ENCODE assay signal across 11 cellular contexts in the genomic region with DNA sequence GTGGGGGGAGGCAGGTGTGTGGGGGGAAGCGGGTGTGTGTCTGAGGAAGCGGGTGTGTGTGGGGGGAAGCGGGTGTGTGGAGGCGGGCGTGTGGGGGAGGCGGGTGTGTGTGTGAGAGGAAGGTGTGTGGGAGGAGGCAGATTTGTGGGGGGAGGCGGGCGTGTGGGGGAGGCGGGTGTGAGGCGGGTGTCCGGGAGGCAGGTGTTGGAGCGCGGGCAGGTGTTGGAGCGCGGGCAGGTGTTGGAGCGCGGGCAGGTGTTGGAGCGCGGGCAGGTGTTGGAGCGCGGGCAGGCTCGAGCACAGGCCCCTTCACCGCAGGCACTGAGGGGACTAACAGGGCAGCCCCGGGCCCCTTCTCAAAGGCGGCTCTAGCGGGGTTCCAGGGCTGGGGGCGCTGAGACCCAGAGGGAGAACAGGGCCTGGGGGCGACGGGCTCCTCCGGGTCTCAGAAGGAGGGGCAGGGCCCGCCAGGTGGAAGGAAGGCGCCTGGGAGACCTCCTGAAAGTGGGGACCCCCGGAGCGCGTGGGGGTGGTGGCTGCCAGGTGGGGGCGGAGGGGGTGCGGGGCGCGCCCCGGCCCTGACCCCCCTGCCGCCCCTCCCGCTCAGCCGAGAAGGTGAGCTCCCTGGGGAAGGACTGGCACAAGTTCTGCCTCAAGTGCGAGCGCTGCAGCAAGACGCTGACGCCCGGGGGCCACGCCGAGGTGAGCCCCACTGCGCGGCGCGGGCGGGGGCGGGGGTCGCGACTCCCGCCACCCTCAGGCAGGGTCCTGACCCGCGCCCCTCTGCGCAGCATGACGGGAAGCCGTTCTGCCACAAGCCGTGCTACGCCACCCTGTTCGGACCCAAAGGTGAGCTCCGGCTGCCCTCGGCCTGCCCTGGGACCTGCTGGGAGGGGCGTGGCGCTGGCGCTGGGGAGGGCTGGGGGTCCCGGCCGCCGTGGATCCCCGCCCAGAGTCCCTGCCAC. TPM values are rescaled to one million over a fixed set of nuclear protein-coding genes. Genes with fewer than 3 reads are reported as not detected.
DNase-seq lines count a peak whose midpoint lies in the region; ATAC-seq and TF ChIP-seq lines count a peak whose summit lies in the region.
"Had no signal": no experiment of that assay in that cellular context is flagged by ENCODE, and none has a peak within 500 bp of the region (broad histone marks: within the 10 kb centered on the region; RNA-seq: fewer than 3 reads in every experiment).

No MANE protein-coding gene starts in this region.

- intact Hi-C loops in ascending aorta (cut with DNase I): loop anchor here (10.0 kb wide), 1 partner anchor 233 kb away; the partner anchor contains the start of gene BTBD6
- intact Hi-C loops in naive thymus-derived CD4-positive, alpha-beta T cell (cut with micrococcal nuclease): no loop called here

- H3K9me3 ChIP-seq in ascending aorta (no peaks in the 10 kb centered on the region), smooth muscle cell (replicated peaks; ENCODE audit: low read depth) (no peaks in the 10 kb centered on the region), MM.1S (replicated peaks; ENCODE audit: insufficient read depth, low read length) (no peaks in the 10 kb centered on the region)
- no peaks in the 10 kb centered on the region for H3K9me3 ChIP-seq in naive thymus-derived CD4-positive, alpha-beta T cell (ENCODE audit: control insufficient read depth in 2 of 3, low read length in 3 of 3)
- H3K9me3 ChIP-seq: neutrophil had no signal

- no peak overlapping the region for H2AFZ ChIP-seq in smooth muscle cell (ENCODE audit: low read depth)
- H2AFZ ChIP-seq in MM.1S (ENCODE audit: low read length): no peak overlapping the region

- H3F3A ChIP-seq in smooth muscle cell (ENCODE audit: low read depth) (no peaks in the 10 kb centered on the region), MM.1S (ENCODE audit: insufficient read depth, low read length) (no peaks in the 10 kb centered on the region)

- peaks cover 0 to 44% (median 0%) of the 10 kb centered on the region in 5 donors for H3K27me3 Mint-ChIP-seq in naive thymus-derived CD4-positive, alpha-beta T cell

- CTCF ChIA-PET in naive thymus-derived CD4-positive, alpha-beta T cell (lab: Charles Lee): interaction anchor here (2.6 kb wide), 1 partner anchor 12 kb away, joined by 11 read pairs; no protein-coding TSS in a partner anchor

- peak overlapping the region; percentile 36 to 95 (median 79) for H3K27ac Mint-ChIP-seq in naive thymus-derived CD4-positive, alpha-beta T cell

- H3K9ac ChIP-seq in smooth muscle cell (ENCODE audit: low read depth) (no peak overlapping the region), MM.1S (ENCODE audit: low read length) (no peak overlapping the region)

- no peaks in the 10 kb centered on the region for H3K9me2 ChIP-seq in MM.1S (replicated peaks; ENCODE audit: insufficient read depth, low read length)

- H3K4me1 Mint-ChIP-seq in naive thymus-derived CD4-positive, alpha-beta T cell: peaks cover 13 to 47% (median 29%) of the 10 kb centered on the region in 7 donors

- H3K4me1 ChIP-seq in ascending aorta (peaks cover 23 to 50% of the 10 kb centered on the region in 2 donors), smooth muscle cell (ENCODE audit: low read depth) (peaks cover 18% of the 10 kb centered on the region), MM.1S (ENCODE audit: low read length) (peaks cover 6% of the 10 kb centered on the region; the same call in 1 of the 2 replicates)
- peaks cover 33 to 68% of the 10 kb centered on the region in 2 donors for H3K4me1 ChIP-seq in naive thymus-derived CD4-positive, alpha-beta T cell (ENCODE audit: control insufficient read depth in 2 of 2, insufficient read depth in 2 of 2, low read length in 2 of 2)

- ATAC-seq in naive thymus-derived CD4-positive, alpha-beta T cell: peak; percentile 30
- ATAC-seq in HG03139 (IDR thresholded peaks at IDR 0.05; ENCODE audit: unreplicated experiment): no peak

- H3K4me2 ChIP-seq in smooth muscle cell: no peak overlapping the region
- H3K4me2 ChIP-seq in MM.1S (ENCODE audit: low read depth, low read length): no peak overlapping the region

- peak; percentile 87 for DNase-seq in CMK (ENCODE audit: low read depth)
- DNase-seq in NCI-H2107 treated with DMSO at 0.1 percent for 48 hours (lab: John Stamatoyannopoulos, UW; ENCODE audit: unreplicated experiment): peak; percentile 43
- no peak for DNase-seq in ascending aorta (ENCODE audit: low spot score in 2 of 2)
- DNase-seq in naive thymus-derived CD4-positive, alpha-beta T cell: peak in 6 of 9 donors; percentile 66 to 85 (median 74)
- DNase-seq in midbrain (lab: John Stamatoyannopoulos, UW): no peak
- no peak for DNase-seq in smooth muscle cell (lab: John Stamatoyannopoulos, UW; ENCODE audit: unreplicated experiment)
- DNase-seq in MM.1S: no peak
- DNase-seq: NCI-H446 treated with DMSO at 0.1 percent for 48 hours had no signal

- peak overlapping the region in 9 of 10 donors; percentile 50 to 92 (median 70) for H3K4me3 Mint-ChIP-seq in naive thymus-derived CD4-positive, alpha-beta T cell

- POLR2A ChIA-PET in naive thymus-derived CD4-positive, alpha-beta T cell (lab: Charles Lee): interaction anchor here (0.7 to 1.7 kb wide), 5 partner anchors 12 to 418 kb away, joined by 3 to 7 read pairs (median 4); partner anchors contain the start of gene BRF1

- H3K4me3 ChIP-seq in ascending aorta (peak overlapping the region; percentile 65 to 91), smooth muscle cell (no peak overlapping the region), MM.1S (ENCODE audit: low read length) (no peak overlapping the region)
- H3K4me3 ChIP-seq in naive thymus-derived CD4-positive, alpha-beta T cell (ENCODE audit: low read length): no peak overlapping the region

- H3K27ac ChIP-seq in ascending aorta (peak overlapping the region; percentile 17 to 96), smooth muscle cell (ENCODE audit: low read depth) (no peak overlapping the region), MM.1S (ENCODE audit: low read length) (no peak overlapping the region)
- H3K27ac ChIP-seq in naive thymus-derived CD4-positive, alpha-beta T cell (ENCODE audit: low read depth, low read length): peak overlapping the region; percentile 75
- H3K27ac ChIP-seq: epithelial cell of prostate, neutrophil had no signal

- peaks cover 0 to 6% (median 0%) of the 10 kb centered on the region in 5 donors for H3K36me3 Mint-ChIP-seq in naive thymus-derived CD4-positive, alpha-beta T cell

- H3K36me3 ChIP-seq in ascending aorta (peaks cover 17 to 19% of the 10 kb centered on the region in 2 donors), smooth muscle cell (ENCODE audit: low read depth) (no peaks in the 10 kb centered on the region), MM.1S (replicated peaks; ENCODE audit: insufficient read depth, low read length) (no peaks in the 10 kb centered on the region)
- H3K36me3 ChIP-seq in naive thymus-derived CD4-positive, alpha-beta T cell (ENCODE audit: control insufficient read depth in 2 of 3, insufficient read depth in 3 of 3, low read length in 3 of 3): no peaks in the 10 kb centered on the region
- H3K36me3 ChIP-seq: neutrophil had no signal

- TF ChIP-seq CTCF in ascending aorta (IDR thresholded peaks at IDR 0.05) (no peak), smooth muscle cell (IDR thresholded peaks at IDR 0.05; ENCODE audit: borderline replicate concordance, insufficient read depth, poor library complexity, severe bottlenecking) (no peak), MM.1S (IDR thresholded peaks at IDR 0.05; ENCODE audit: low read length) (no peak)

- no peaks in the 10 kb centered on the region for H4K20me1 ChIP-seq in smooth muscle cell (ENCODE audit: low read depth)
- no peaks in the 10 kb centered on the region for H4K20me1 ChIP-seq in MM.1S (ENCODE audit: insufficient read depth, low read length)

- H3K79me2 ChIP-seq in smooth muscle cell (ENCODE audit: low read depth): no peaks in the 10 kb centered on the region
- no peaks in the 10 kb centered on the region for H3K79me2 ChIP-seq in MM.1S (ENCODE audit: low read length)

- H3K27me3 ChIP-seq in ascending aorta (no peaks in the 10 kb centered on the region), smooth muscle cell (ENCODE audit: low read depth) (peaks cover 27% of the 10 kb centered on the region), MM.1S (replicated peaks; ENCODE audit: insufficient read depth, low read length) (peaks cover 43% of the 10 kb centered on the region)
- no peaks in the 10 kb centered on the region for H3K27me3 ChIP-seq in naive thymus-derived CD4-positive, alpha-beta T cell (ENCODE audit: control insufficient read depth in 2 of 2, insufficient read depth in 2 of 2, low read length in 2 of 2)

- 34% methylated on average over 27 of the region's 76 CpGs for WGBS in smooth muscle cell (ENCODE audit: low lambda C conversion rate)

- H3K9me3 Mint-ChIP-seq in naive thymus-derived CD4-positive, alpha-beta T cell: peaks cover 0 to 10% (median 0%) of the 10 kb centered on the region in 11 donors

RNA-seq across cellular contexts. Expression of gene CRIP2, which starts 3.3 kb away (rescaled TPM):
- 665 TPM for total RNA-seq in ascending aorta
- total RNA-seq in naive thymus-derived CD4-positive, alpha-beta T cell: 10 to 100 TPM in 2 of 5 experiments, 1 to 10 TPM in 2, under 1 TPM in 1; 0.65 to 55.4 (median 6.6) TPM
- 100 to 1,000 TPM in 1 of 2 donors, 10 to 100 TPM in 1; 69.1 to 180 TPM for polyA plus RNA-seq in naive thymus-derived CD4-positive, alpha-beta T cell
- 7.6 and 14.1 TPM in 2 replicates for total RNA-seq in smooth muscle cell
- 38.1 and 45.7 TPM in 2 replicates for polyA plus RNA-seq in smooth muscle cell

RNA-seq across cellular contexts. Expression of gene CRIP1, which starts 8.7 kb away (rescaled TPM):
- 106 TPM for total RNA-seq in ascending aorta
- 100 to 1,000 TPM in 4 of 5 experiments, 10 to 100 TPM in 1; 94.4 to 517 (median 192) TPM for total RNA-seq in naive thymus-derived CD4-positive, alpha-beta T cell
- 100 to 1,000 TPM; 463 to 787 TPM for polyA plus RNA-seq in naive thymus-derived CD4-positive, alpha-beta T cell
- total RNA-seq in smooth muscle cell: 0.27 and 4.9 TPM in 2 replicates
- polyA plus RNA-seq in smooth muscle cell: 31.8 and 40.6 TPM in 2 replicates

RNA-seq across cellular contexts. Expression of gene TEDC1, which starts 13.1 kb away (rescaled TPM):
- total RNA-seq in ascending aorta: 12.7 TPM
- total RNA-seq in naive thymus-derived CD4-positive, alpha-beta T cell: 100 to 1,000 TPM in 1 of 5 experiments, 10 to 100 TPM in 4; 19.7 to 294 (median 31.3) TPM
- polyA plus RNA-seq in naive thymus-derived CD4-positive, alpha-beta T cell: 10 to 100 TPM; 10.4 to 14.9 TPM
- 3.8 and 3.9 TPM in 2 replicates for total RNA-seq in smooth muscle cell
- 4.7 and 8.2 TPM in 2 replicates for polyA plus RNA-seq in smooth muscle cell

RNA-seq across cellular contexts. Expression of gene TMEM121, which starts 48.4 kb away (rescaled TPM):
- total RNA-seq in ascending aorta: 34.6 TPM
- 1 to 10 TPM in 4 of 5 experiments, under 1 TPM in 1; 0.83 to 5.7 (median 3.7) TPM for total RNA-seq in naive thymus-derived CD4-positive, alpha-beta T cell
- 1 to 10 TPM; 2.5 to 4.0 TPM for polyA plus RNA-seq in naive thymus-derived CD4-positive, alpha-beta T cell
- 2.6 and 7.0 TPM in 2 replicates for total RNA-seq in smooth muscle cell
- 7.2 and 12.1 TPM in 2 replicates for polyA plus RNA-seq in smooth muscle cell

RNA-seq across cellular contexts. Expression of gene MTA1, which starts 58.3 kb away (rescaled TPM):
- 118 TPM for total RNA-seq in ascending aorta
- 100 to 1,000 TPM; 117 to 132 (median 125) TPM for total RNA-seq in naive thymus-derived CD4-positive, alpha-beta T cell
- polyA plus RNA-seq in naive thymus-derived CD4-positive, alpha-beta T cell: 1 to 10 TPM; 2.8 to 5.2 TPM
- total RNA-seq in smooth muscle cell: 25.5 and 41.3 TPM in 2 replicates
- polyA plus RNA-seq in smooth muscle cell: 48.7 and 60.4 TPM in 2 replicates

Comparison
In these comparisons a context has a peak if more than half of its experiments do, and no peak if none do; other contexts are left out.
1. DNase-seq: peak in CMK (single experiment), NCI-H2107 treated with DMSO at 0.1 percent for 48 hours (single experiment) and naive thymus-derived CD4-positive, alpha-beta T cell (6 of 9); none in ascending aorta (0 of 2), midbrain (single experiment), smooth muscle cell (single experiment) and MM.1S (single experiment).
2. H3K27ac ChIP-seq: peak in ascending aorta (2 of 2) and naive thymus-derived CD4-positive, alpha-beta T cell (single experiment); none in smooth muscle cell (single experiment) and MM.1S (single experiment).
3. H3K4me3 ChIP-seq: peak in ascending aorta (2 of 2); none in naive thymus-derived CD4-positive, alpha-beta T cell (single experiment), smooth muscle cell (single experiment) and MM.1S (single experiment).
4. RNA of gene CRIP2, which starts 3.3 kb away (total RNA-seq): 665 TPM in ascending aorta (single experiment); 7.6 to 14.1 TPM in smooth muscle cell and 0.65 to 55.4 TPM in naive thymus-derived CD4-positive, alpha-beta T cell; every median in the first group is over 10 times any median in the second.
5. RNA of gene CRIP1, which starts 8.7 kb away (total RNA-seq): 94.4 to 517 TPM in naive thymus-derived CD4-positive, alpha-beta T cell and 106 TPM in ascending aorta (single experiment); 0.27 to 4.9 TPM in smooth muscle cell; every median in the first group is over 10 times any median in the second.